ENCODE assay signal across 17 cellular contexts in the genomic region with DNA sequence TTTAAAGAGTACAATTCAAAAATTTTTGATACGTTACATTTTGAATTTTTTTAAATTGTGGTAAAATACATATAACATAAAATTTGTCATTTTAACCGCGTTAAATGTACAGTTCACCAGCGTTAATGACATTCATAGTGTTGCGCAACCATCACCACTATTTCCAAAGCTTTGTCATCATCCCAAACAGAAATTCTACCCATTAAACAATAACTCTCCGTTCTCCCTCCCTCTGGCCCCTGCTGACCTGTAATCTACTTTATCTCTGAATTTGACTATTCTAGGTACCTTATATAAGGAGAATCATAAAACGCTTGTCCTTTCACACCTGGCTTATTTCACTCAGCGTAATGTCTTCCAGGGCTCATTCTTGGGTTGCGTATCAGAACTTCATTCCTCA.
"Had no signal": no experiment of that assay in that cellular context is flagged by ENCODE, and none has a peak within 500 bp of the region (broad histone marks: within the 10 kb centered on the region; RNA-seq: fewer than 3 reads in every experiment).

No MANE protein-coding gene starts in this region.

- H3K4me3 Mint-ChIP-seq: effector memory CD8-positive, alpha-beta T cell; memory B cell; mesothelial cell of epicardium; naive B cell had no signal

- H3K4me1 Mint-ChIP-seq: memory B cell, mesothelial cell of epicardium had no signal

- H3K27ac ChIP-seq: esophagus squamous epithelium, gastroesophageal sphincter, left ventricle myocardium inferior, lower lobe of right lung, neutrophil, upper lobe of right lung had no signal

- H3K4me2 ChIP-seq: smooth muscle cell had no signal

- H3K4me3 ChIP-seq: esophagus squamous epithelium, gastroesophageal sphincter, left ventricle myocardium inferior, lower lobe of right lung, smooth muscle cell, upper lobe of right lung had no signal

- ATAC-seq: effector memory CD8-positive, alpha-beta T cell; gastroesophageal sphincter; lower lobe of right lung; upper lobe of right lung had no signal

- H3K27me3 Mint-ChIP-seq: effector memory CD8-positive, alpha-beta T cell; memory B cell; naive B cell had no signal

- DNase-seq: effector memory CD8-positive, alpha-beta T cell; esophagus squamous epithelium; foreskin fibroblast; glutamatergic neuron; islet precursor cell; left ventricle myocardium inferior; lower lobe of right lung; naive B cell; posterior cingulate gyrus; stimulated activated CD4-positive, alpha-beta T cell treated with anti-CD3 and anti-CD28 coated beads, Interleukin-2, amount 100 ng/mL, for 48 hours; stimulated activated naive CD4-positive, alpha-beta T cell treated with Interleukin-2 at 50 U/mL for 16 hours; upper lobe of right lung had no signal

- H3K27me3 ChIP-seq: esophagus squamous epithelium, gastroesophageal sphincter, neutrophil, upper lobe of right lung had no signal

- H3K27ac Mint-ChIP-seq: memory B cell, mesothelial cell of epicardium had no signal

- H3K4me1 ChIP-seq: esophagus squamous epithelium, gastroesophageal sphincter, left ventricle myocardium inferior, lower lobe of right lung, upper lobe of right lung had no signal

- H3K9me3 Mint-ChIP-seq: effector memory CD8-positive, alpha-beta T cell; memory B cell; mesothelial cell of epicardium; naive B cell had no signal

- H3K9me3 ChIP-seq: esophagus squamous epithelium, gastroesophageal sphincter, left ventricle myocardium inferior, lower lobe of right lung, neutrophil, upper lobe of right lung had no signal
